ENCODE assay signal across 8 cellular contexts in genomic region chr7:129780257-129781127, GRCh38.
DNase-seq lines count a peak whose midpoint lies in the region; ATAC-seq and TF ChIP-seq lines count a peak whose summit lies in the region.

No MANE protein-coding gene starts in this region.

- WGBS in upper lobe of left lung, 2 donors, result 1 to 4% methylated on average over 9 to 23 of the region's 72 CpGs

- peaks cover 0 to 84% (median 60%) of the 10 kb centered on the region in 4 donors for H3K27me3 ChIP-seq in upper lobe of left lung

- ATAC-seq in HG03066 (IDR thresholded peaks at IDR 0.05; ENCODE audit: low read depth, unreplicated experiment) (peak; percentile 41), esophagus mucosa (peak; percentile 92), upper lobe of left lung (ENCODE audit: low FRiP score in 2 of 2) (peak; percentile 70 to 88), GM19467 (IDR thresholded peaks at IDR 0.05; ENCODE audit: unreplicated experiment) (no peak)

- H3K27ac ChIP-seq in upper lobe of left lung, result peak overlapping the region; percentile 42 to 73 (median 56)

- peaks cover 56% of the 10 kb centered on the region for H3K27me3 Mint-ChIP-seq in progenitor cell of endocrine pancreas

- TF ChIP-seq CTCF in progenitor cell of endocrine pancreas (IDR thresholded peaks at IDR 0.05; ENCODE audit: unreplicated experiment) (no peak), upper lobe of left lung (IDR thresholded peaks at IDR 0.05) (no peak)

- peaks cover 2% of the 10 kb centered on the region for H3K36me3 Mint-ChIP-seq in progenitor cell of endocrine pancreas (ENCODE audit: insufficient read depth)

- peak overlapping the region; percentile 93 for H3K27ac Mint-ChIP-seq in progenitor cell of endocrine pancreas

- H3K9me3 ChIP-seq in upper lobe of left lung, result no peaks in the 10 kb centered on the region

- H3K4me3 ChIP-seq in upper lobe of left lung, result peak overlapping the region; percentile 56 to 69 (median 62)

- no peak for TF ChIP-seq POLR2A in upper lobe of left lung (IDR thresholded peaks at IDR 0.05)

- H3K36me3 ChIP-seq in upper lobe of left lung, result no peaks in the 10 kb centered on the region

- TF ChIP-seq EP300 in upper lobe of left lung (IDR thresholded peaks at IDR 0.05), result no peak

- H3K4me1 ChIP-seq in upper lobe of left lung, result peaks cover 61 to 71% (median 67%) of the 10 kb centered on the region in 4 donors

- peaks cover 11% of the 10 kb centered on the region for H3K4me1 Mint-ChIP-seq in progenitor cell of endocrine pancreas (ENCODE audit: low read depth)

- DNase-seq in DMS153 (lab: John Stamatoyannopoulos, UW), result peak; percentile 82
- DNase-seq in NCI-H69 (lab: John Stamatoyannopoulos, UW), result peak; percentile 98
- peak; percentile 61 to 66 for DNase-seq in activated CD8-positive, alpha-beta memory T cell treated with anti-CD3 and anti-CD28 coated beads for 4 hours (ENCODE audit: low read depth in 2 of 2)
- DNase-seq in progenitor cell of endocrine pancreas (ENCODE audit: low spot score, unreplicated experiment), result peak; percentile 56
- peak; percentile 90 to 95 for DNase-seq in upper lobe of left lung

- peak overlapping the region; percentile 75 for H3K4me3 Mint-ChIP-seq in progenitor cell of endocrine pancreas (ENCODE audit: low read depth)

- H3K9me3 Mint-ChIP-seq in progenitor cell of endocrine pancreas (ENCODE audit: low read depth), result no peaks in the 10 kb centered on the region
